ENCODE assay signal across 16 cellular contexts in genomic region chr5:3324421-3325101, GRCh38.
DNase-seq lines count a peak whose midpoint lies in the region; FAIRE-seq and TF ChIP-seq lines count a peak whose summit lies in the region.
"Had no signal": no experiment of that assay in that cellular context is flagged by ENCODE, and none has a peak within 500 bp of the region (broad histone marks: within the 10 kb centered on the region; RNA-seq: fewer than 3 reads in every experiment).

No MANE protein-coding gene starts in this region.

- no peak overlapping the region for H3K4me3 Mint-ChIP-seq in H9
- H3K4me3 Mint-ChIP-seq in astrocyte (ENCODE audit: unreplicated experiment): no peak overlapping the region
- H3K4me3 Mint-ChIP-seq: nephron had no signal

- H3K4me2 ChIP-seq in H9 (ENCODE audit: insufficient read depth, insufficient read length, low read length): no peak overlapping the region
- peak overlapping the region; percentile 39 for H3K4me2 ChIP-seq in astrocyte (ENCODE audit: low read length)
- H3K4me2 ChIP-seq in neural cell (ENCODE audit: low read length): no peak overlapping the region

- peak; percentile 34 for DNase-seq in D341Med (ENCODE audit: low spot score)
- DNase-seq in H9: peak; percentile 38
- DNase-seq in astrocyte (ENCODE audit: low read depth): no peak
- no peak for DNase-seq in DMS53 treated with DMSO at 0.1 percent for 48 hours (lab: John Stamatoyannopoulos, UW; ENCODE audit: unreplicated experiment)
- no peak for DNase-seq in NCI-H187 treated with DMSO at 0.1 percent for 48 hours (lab: John Stamatoyannopoulos, UW)
- DNase-seq in CD1c-positive myeloid dendritic cell (ENCODE audit: extremely low spot score): no peak
- no peak for DNase-seq in cerebellar cortex (ENCODE audit: low spot score)
- DNase-seq: adrenal gland, COR-L47, cortex of kidney, HCEC 1CT, NCI-H2081, OCI-M1 had no signal

- H3K27me3 Mint-ChIP-seq in H9 (ENCODE audit: low read depth) (no peaks in the 10 kb centered on the region), astrocyte (ENCODE audit: low read depth, unreplicated experiment) (peaks cover 3% of the 10 kb centered on the region)

- H3K9me3 Mint-ChIP-seq in H9 (no peaks in the 10 kb centered on the region; a peak in 1 of 5 replicates), astrocyte (ENCODE audit: unreplicated experiment) (no peaks in the 10 kb centered on the region)
- H3K9me3 Mint-ChIP-seq: nephron had no signal

- H3K36me3 Mint-ChIP-seq in H9 (ENCODE audit: insufficient read depth in 1 of 3, low read depth in 3 of 3) (no peaks in the 10 kb centered on the region; a peak in 1 of 7 replicates), astrocyte (ENCODE audit: low read depth, unreplicated experiment) (no peaks in the 10 kb centered on the region)

- no peak overlapping the region for H3K23ac ChIP-seq in H9 (ENCODE audit: insufficient read length, low read depth, low read length)

- no peak overlapping the region for H3K18ac ChIP-seq in H9 (ENCODE audit: insufficient read length, low read depth, low read length)

- H4K20me1 ChIP-seq in H9 (ENCODE audit: control insufficient read depth, insufficient read depth, insufficient read length) (no peaks in the 10 kb centered on the region), astrocyte (ENCODE audit: insufficient read depth, low read length) (no peaks in the 10 kb centered on the region), neural cell (ENCODE audit: insufficient read depth) (no peaks in the 10 kb centered on the region)

- H3K4me1 Mint-ChIP-seq in H9 (peaks cover 0 to 8% of the 10 kb centered on the region in 2 experiments; a peak in 2 of 4 replicates), astrocyte (ENCODE audit: low read depth, unreplicated experiment) (peaks cover 2% of the 10 kb centered on the region)

- H2BK20ac ChIP-seq in H9 (ENCODE audit: low read depth, low read length, poor library complexity, severe bottlenecking): no peak overlapping the region

- H3K9me3 ChIP-seq in H9 (ENCODE audit: control insufficient read depth, low read depth, low read length): no peaks in the 10 kb centered on the region
- peaks cover 13% of the 10 kb centered on the region for H3K9me3 ChIP-seq in astrocyte (ENCODE audit: insufficient read depth, low read depth, low read length)
- H3K9me3 ChIP-seq in neural cell (ENCODE audit: low read length): no peaks in the 10 kb centered on the region
- H3K9me3 ChIP-seq: adrenal gland had no signal

- H3F3A ChIP-seq in neural cell (ENCODE audit: insufficient read depth, low read length, poor library complexity, severe bottlenecking): no peaks in the 10 kb centered on the region

- TF ChIP-seq CTCF in H9 (conservative IDR thresholded peaks at IDR 0.05): no peak
- TF ChIP-seq CTCF in astrocyte (IDR thresholded peaks at IDR 0.05; ENCODE audit: insufficient read depth, low read depth, low read length): no peak
- no peak for TF ChIP-seq CTCF in neural cell (IDR thresholded peaks at IDR 0.05; ENCODE audit: poor library complexity, severe bottlenecking)

- no peaks in the 10 kb centered on the region for H3K79me1 ChIP-seq in H9 (ENCODE audit: insufficient read depth, low read depth, low read length, poor library complexity, severe bottlenecking)

- H2BK120ac ChIP-seq in H9 (ENCODE audit: low read depth, low read length, poor library complexity, severe bottlenecking): no peak overlapping the region

- no peak overlapping the region for H4K91ac ChIP-seq in H9 (ENCODE audit: insufficient read length, low read depth, low read length)

- H2BK5ac ChIP-seq in H9 (ENCODE audit: insufficient read length, low read length): no peak overlapping the region

- no peaks in the 10 kb centered on the region for H3K23me2 ChIP-seq in H9 (ENCODE audit: insufficient read length, low read depth, low read length, poor library complexity, severe bottlenecking)

- H3K27me3 ChIP-seq in H9 (ENCODE audit: insufficient read depth, low read length): no peaks in the 10 kb centered on the region
- no peaks in the 10 kb centered on the region for H3K27me3 ChIP-seq in astrocyte (ENCODE audit: insufficient read depth, low read length)
- H3K27me3 ChIP-seq in neural cell (ENCODE audit: insufficient read depth, low read depth, low read length): no peaks in the 10 kb centered on the region
- H3K27me3 ChIP-seq: adrenal gland had no signal

- H3K27ac Mint-ChIP-seq in H9: no peak overlapping the region
- H3K27ac Mint-ChIP-seq in astrocyte (ENCODE audit: unreplicated experiment): no peak overlapping the region

- H3K14ac ChIP-seq in H9 (ENCODE audit: insufficient read depth, low read length): no peak overlapping the region

- H3K36me3 ChIP-seq in astrocyte (ENCODE audit: insufficient read depth, low read length) (no peaks in the 10 kb centered on the region), neural cell (ENCODE audit: insufficient read depth, low read length) (no peaks in the 10 kb centered on the region)
- H3K36me3 ChIP-seq: adrenal gland, gastroesophageal sphincter had no signal

- H3K9ac ChIP-seq in H9 (ENCODE audit: extremely low read depth, insufficient read length, low read length) (no peak overlapping the region), astrocyte (ENCODE audit: low read length) (peak overlapping the region; percentile 42), neural cell (ENCODE audit: low read length) (no peak overlapping the region)

- H4K8ac ChIP-seq in H9 (replicated peaks; ENCODE audit: insufficient read length, low read depth, low read length): no peak overlapping the region

- H2AFZ ChIP-seq in H9 (ENCODE audit: low read length): no peak overlapping the region
- peak overlapping the region; percentile 68 for H2AFZ ChIP-seq in astrocyte (ENCODE audit: low read depth, low read length)
- no peak overlapping the region for H2AFZ ChIP-seq in neural cell (ENCODE audit: low read depth, low read length)

- H3K56ac ChIP-seq in H9 (ENCODE audit: insufficient read length, low read depth, low read length): no peak overlapping the region

- no peak overlapping the region for H4K5ac ChIP-seq in H9 (ENCODE audit: insufficient read length, low read depth, low read length)

- H3K9me2 ChIP-seq in neural cell (ENCODE audit: insufficient read depth, low read length): no peaks in the 10 kb centered on the region

- TF ChIP-seq RAD21 in neural cell (conservative IDR thresholded peaks at IDR 0.05): no peak

- H3K4ac ChIP-seq in H9 (ENCODE audit: low read depth, low read length): no peak overlapping the region

- H3T11ph ChIP-seq in H9 (ENCODE audit: low read length): no peak overlapping the region

- H2AK5ac ChIP-seq in H9 (ENCODE audit: insufficient read length, low read length): no peak overlapping the region

- H3K27ac ChIP-seq in H9 (ENCODE audit: insufficient read length, low read depth, low read length) (no peak overlapping the region), astrocyte (ENCODE audit: low read depth, low read length) (peak overlapping the region; percentile 49), neural cell (ENCODE audit: low read length) (peak overlapping the region; percentile 25)
- H3K27ac ChIP-seq: adrenal gland, gastroesophageal sphincter had no signal

- peaks cover 3% of the 10 kb centered on the region; the same call in 1 of the 2 replicates for H3K4me1 ChIP-seq in H9 (ENCODE audit: insufficient read depth, low read length)
- H3K4me1 ChIP-seq in astrocyte (ENCODE audit: insufficient read depth, low read length): peaks cover 15% of the 10 kb centered on the region
- H3K4me1 ChIP-seq: adrenal gland, gastroesophageal sphincter had no signal

- WGBS in H9 (ENCODE audit: extremely low coverage, insufficient read length, low lambda C conversion rate): no CpG with 5 or more reads among the region's 36 CpGs

- no peak overlapping the region for H2BK12ac ChIP-seq in H9 (ENCODE audit: insufficient read length, low read depth, low read length)

- no peak overlapping the region for H2BK15ac ChIP-seq in H9 (ENCODE audit: low read depth, low read length)

- H3K4me3 ChIP-seq in astrocyte (ENCODE audit: insufficient read depth, low read depth, low read length): no peak overlapping the region
- no peak overlapping the region for H3K4me3 ChIP-seq in neural cell (ENCODE audit: low read length)
- H3K4me3 ChIP-seq: adrenal gland, gastroesophageal sphincter had no signal

- H3K79me2 ChIP-seq in H9 (ENCODE audit: insufficient read depth, low read length): no peaks in the 10 kb centered on the region
- no peaks in the 10 kb centered on the region for H3K79me2 ChIP-seq in astrocyte (ENCODE audit: insufficient read depth, low read length)
- no peaks in the 10 kb centered on the region for H3K79me2 ChIP-seq in neural cell (replicated peaks; ENCODE audit: insufficient read depth, low read length)

- no peak for FAIRE-seq in astrocyte (lab: Jason Lieb, UNC)

- no peak for TF ChIP-seq EP300 in neural cell (conservative IDR thresholded peaks at IDR 0.05; ENCODE audit: poor library complexity, severe bottlenecking)

TF ChIP-seq in neural cell, 6 proteins besides CTCF, POLR2A, EP300 and RAD21:
- no peak for TF ChIP-seq SMC3 (conservative IDR thresholded peaks at IDR 0.05; ENCODE audit: poor library complexity)
- no peak for TF ChIP-seq MXI1 (conservative IDR thresholded peaks at IDR 0.05; ENCODE audit: poor library complexity, severe bottlenecking)
TF ChIP-seq in neural cell: peak in this region for 0.

Comparison
In these comparisons a context has a peak if more than half of its experiments do, and no peak if none do; other contexts are left out.
1. DNase-seq: peak in D341Med (single experiment) and H9 (single experiment); none in astrocyte (single experiment), DMS53 treated with DMSO at 0.1 percent for 48 hours (single experiment), NCI-H187 treated with DMSO at 0.1 percent for 48 hours (single experiment), CD1c-positive myeloid dendritic cell (single experiment) and cerebellar cortex (single experiment).